10 cellular contexts compared by ENCODE assay signal in genomic region chr18:34222025-34222395, GRCh38. TPM values are rescaled to one million over a fixed set of nuclear protein-coding genes. Genes with fewer than 3 reads are reported as not detected.
DNase-seq lines count a peak whose midpoint lies in the region; ATAC-seq, FAIRE-seq and TF ChIP-seq lines count a peak whose summit lies in the region.
"Had no signal": no experiment of that assay in that cellular context is flagged by ENCODE, and none has a peak within 500 bp of the region (broad histone marks: within the 10 kb centered on the region; RNA-seq: fewer than 3 reads in every experiment).

No MANE protein-coding gene starts in this region.

- H3K27ac Mint-ChIP-seq in astrocyte (ENCODE audit: unreplicated experiment) = no peak overlapping the region

- peak overlapping the region; percentile 91 for H3K4me3 Mint-ChIP-seq in astrocyte (ENCODE audit: unreplicated experiment)

- H3K4me1 ChIP-seq in BE2C = no peaks in the 10 kb centered on the region
- peaks cover 21% of the 10 kb centered on the region for H3K4me1 ChIP-seq in astrocyte (ENCODE audit: insufficient read depth, low read length)
- H3K4me1 ChIP-seq in right lobe of liver = peaks cover 0 to 25% (median 6%) of the 10 kb centered on the region in 4 donors
- H3K4me1 ChIP-seq in urinary bladder (ENCODE audit: insufficient read depth) = no peaks in the 10 kb centered on the region

- ATAC-seq in HG03439 (IDR thresholded peaks at IDR 0.05; ENCODE audit: unreplicated experiment) (peak; percentile 38), right lobe of liver (peak in 1 of 4 donors; percentile 7), HG02885 (IDR thresholded peaks at IDR 0.05; ENCODE audit: poor library complexity, unreplicated experiment) (no peak), HG03025 (IDR thresholded peaks at IDR 0.05; ENCODE audit: low FRiP score, unreplicated experiment) (no peak)

- H4K20me1 ChIP-seq in astrocyte (ENCODE audit: insufficient read depth, low read length) = no peaks in the 10 kb centered on the region

- H3K4me1 Mint-ChIP-seq in astrocyte (ENCODE audit: low read depth, unreplicated experiment) = no peaks in the 10 kb centered on the region

- no peaks in the 10 kb centered on the region for H3K36me3 Mint-ChIP-seq in astrocyte (ENCODE audit: low read depth, unreplicated experiment)

- H3K36me3 ChIP-seq in BE2C (peaks cover 4% of the 10 kb centered on the region), astrocyte (ENCODE audit: insufficient read depth, low read length) (no peaks in the 10 kb centered on the region), right lobe of liver (no peaks in the 10 kb centered on the region), urinary bladder (ENCODE audit: insufficient read depth) (no peaks in the 10 kb centered on the region)

- H3K27ac ChIP-seq in astrocyte (ENCODE audit: low read depth, low read length) (no peak overlapping the region), right lobe of liver (no peak overlapping the region), urinary bladder (ENCODE audit: low read depth) (no peak overlapping the region)

- H3K9me3 ChIP-seq in BE2C = no peaks in the 10 kb centered on the region
- H3K9me3 ChIP-seq in astrocyte (ENCODE audit: insufficient read depth, low read depth, low read length) = no peaks in the 10 kb centered on the region
- no peaks in the 10 kb centered on the region for H3K9me3 ChIP-seq in right lobe of liver

- TF ChIP-seq CTCF in BE2C (IDR thresholded peaks at IDR 0.05; ENCODE audit: low read depth, low read length) = no peak
- no peak for TF ChIP-seq CTCF in astrocyte (IDR thresholded peaks at IDR 0.05; ENCODE audit: insufficient read depth, low read depth, low read length)
- TF ChIP-seq CTCF in right lobe of liver (IDR thresholded peaks at IDR 0.05) = no peak
- no peak for TF ChIP-seq CTCF in D721Med (IDR thresholded peaks at IDR 0.05; ENCODE audit: insufficient read depth, missing control alignments)

- no peaks in the 10 kb centered on the region for H3K27me3 ChIP-seq in BE2C
- H3K27me3 ChIP-seq in astrocyte (ENCODE audit: insufficient read depth, low read length) = peaks cover 18% of the 10 kb centered on the region
- H3K27me3 ChIP-seq in right lobe of liver = peaks cover 0 to 24% of the 10 kb centered on the region in 2 donors

- no peak for TF ChIP-seq POLR2A in right lobe of liver (IDR thresholded peaks at IDR 0.05)

- H3K79me2 ChIP-seq in astrocyte (ENCODE audit: insufficient read depth, low read length) = no peaks in the 10 kb centered on the region

- no peak for FAIRE-seq in astrocyte (lab: Jason Lieb, UNC)
- no peak for FAIRE-seq in D721Med (lab: Jason Lieb, UNC)

- intact Hi-C loops in right lobe of liver (cut with DNase I) = no loop called here

- H3K27me3 Mint-ChIP-seq in astrocyte (ENCODE audit: low read depth, unreplicated experiment) = peaks cover 29% of the 10 kb centered on the region

- WGBS in right lobe of liver (ENCODE audit: insufficient coverage, low coverage, low lambda C conversion rate, missing lambda C conversion rate) = 6% methylated on average over 11 of the region's 11 CpGs
- 2% methylated on average over 11 of the region's 11 CpGs for WGBS in urinary bladder

- peak overlapping the region; percentile 87 for H3K4me3 ChIP-seq in BE2C (ENCODE audit: low read depth, low read length)
- peak overlapping the region; percentile 63 for H3K4me3 ChIP-seq in astrocyte (ENCODE audit: insufficient read depth, low read depth, low read length)
- H3K4me3 ChIP-seq in right lobe of liver = peak overlapping the region in 2 of 3 donors; percentile 14 to 38
- peak overlapping the region; percentile 34 for H3K4me3 ChIP-seq in urinary bladder (ENCODE audit: low read depth, low read length)

- peak overlapping the region; percentile 98 for H3K4me2 ChIP-seq in astrocyte (ENCODE audit: low read length)

- DNase-seq in BE2C = peak; percentile 62
- DNase-seq in astrocyte (ENCODE audit: low read depth) = no peak
- no peak for DNase-seq in right lobe of liver
- DNase-seq in D721Med (ENCODE audit: insufficient read length, low spot score) = no peak

- H3K9ac ChIP-seq in astrocyte (ENCODE audit: low read length) = peak overlapping the region; percentile 51

- H2AFZ ChIP-seq in astrocyte (ENCODE audit: low read depth, low read length) = peak overlapping the region; percentile 81

- no peaks in the 10 kb centered on the region for H3K9me3 Mint-ChIP-seq in astrocyte (ENCODE audit: unreplicated experiment)

RNA-seq across cellular contexts. Expression of gene NOL4, which starts 2.7 kb away (rescaled TPM):
- polyA plus RNA-seq in BE2C (2012; ENCODE audit: insufficient read depth, insufficient read length, low read depth) = 7.3 TPM
- 1.9 and 2.1 TPM in 2 replicates for total RNA-seq in astrocyte
- total RNA-seq in right lobe of liver = 1 to 10 TPM in 2 of 6 experiments, under 1 TPM in 4; 0.27 to 2.8 (median 0.74) TPM
- total RNA-seq in urinary bladder = 1.3 TPM
- 1.3 TPM for polyA plus RNA-seq in urinary bladder
- total RNA-seq: myocyte; T-helper 2 cell treated with Interferon-gamma antibody and Interleukin-4, amounts not matched to agents 100 ng/mL and 5 ng/mL, for 36 hours had no signal

Comparison
In these comparisons a context has a peak if more than half of its experiments do, and no peak if none do; other contexts are left out.
1. H3K4me3 ChIP-seq: peak in every context shown above with its lines; median percentile 87 in BE2C; 63 in astrocyte; 34 in urinary bladder; 26 in right lobe of liver.